In genomic region chr10:79422178-79422892, GRCh38 we compare ENCODE assay signal across 10 cellular contexts. TPM values are rescaled to one million over a fixed set of nuclear protein-coding genes. Genes with fewer than 3 reads are reported as not detected.
DNase-seq lines count a peak whose midpoint lies in the region; ATAC-seq and TF ChIP-seq lines count a peak whose summit lies in the region.
"Had no signal": no experiment of that assay in that cellular context is flagged by ENCODE, and none has a peak within 500 bp of the region (broad histone marks: within the 10 kb centered on the region; RNA-seq: fewer than 3 reads in every experiment).

No MANE protein-coding gene starts in this region.

- TF ChIP-seq CTCF in brain (conservative IDR thresholded peaks at IDR 0.05) (no peak), stomach (IDR thresholded peaks at IDR 0.05) (no peak)

- no peak for TF ChIP-seq POLR2A in stomach (IDR thresholded peaks at IDR 0.05)

- peak overlapping the region in 2 of 5 experiments; percentile 12 to 23 for H3K4me3 Mint-ChIP-seq in brain

- intact Hi-C loops in stomach (cut with DNase I; ENCODE audit: low total_unique reads) = no loop called here

- peak overlapping the region in 3 of 5 experiments; percentile 64 to 88 (median 77) for H3K27ac Mint-ChIP-seq in brain

- no peaks in the 10 kb centered on the region for H3K27me3 ChIP-seq in stomach

- DNase-seq in GM04504 (ENCODE audit: low read depth) (peak; percentile 92), hepatic stellate cell (ENCODE audit: low spot score) (peak; percentile 94), stomach (no peak), NCI-H1436 treated with DMSO at 0.1 percent for 48 hours (lab: John Stamatoyannopoulos, UW) (no peak), NK-92 (lab: John Stamatoyannopoulos, UW; ENCODE audit: unreplicated experiment) (no peak)
- no peak for DNase-seq in stimulated activated CD4-positive, alpha-beta T cell treated with anti-CD3 and anti-CD28 coated beads, Interleukin-4, amount 100 ng/mL, for 1 hour
- DNase-seq: NCI-H1417 had no signal

- H3K9me3 ChIP-seq in stomach = no peaks in the 10 kb centered on the region

- no peak for ATAC-seq in HG02885 (IDR thresholded peaks at IDR 0.05; ENCODE audit: poor library complexity, unreplicated experiment)

- 62 to 76% (median 69%) methylated on average over 9 of the region's 9 CpGs for WGBS in stomach, 5 donors

- H3K4me1 Mint-ChIP-seq in brain = peaks cover 52% of the 10 kb centered on the region

- peak overlapping the region; percentile 0 to 83 (median 73) for H3K27ac ChIP-seq in stomach
- H3K27ac ChIP-seq: epithelial cell of prostate had no signal

- peaks cover 2% of the 10 kb centered on the region for H3K27me3 Mint-ChIP-seq in brain

- peaks cover 30 to 93% (median 61%) of the 10 kb centered on the region in 4 donors for H3K4me1 ChIP-seq in stomach

- TF ChIP-seq EP300 in stomach (IDR thresholded peaks at IDR 0.05) = no peak

- H3K9me3 Mint-ChIP-seq in brain = peaks cover 0 to 5% (median 0%) of the 10 kb centered on the region in 5 experiments

- H3K36me3 Mint-ChIP-seq in brain = peaks cover 15% of the 10 kb centered on the region

- no peak overlapping the region for H3K4me3 ChIP-seq in stomach

- peaks cover 0 to 32% (median 23%) of the 10 kb centered on the region in 4 donors for H3K36me3 ChIP-seq in stomach

RNA-seq across cellular contexts. Expression of gene ZCCHC24, which starts 23.1 kb away (rescaled TPM):
- polyA plus RNA-seq in brain (ENCODE audit: insufficient read depth, low read depth, low replicate concordance) (38.1 TPM), stomach (10 to 100 TPM; 13.3 to 53.0 (median 45.3) TPM)
- total RNA-seq in stomach = 10 to 100 TPM in 4 of 5 donors, 1 to 10 TPM in 1; 9.7 to 60.3 (median 28.0) TPM

Comparison
In these comparisons a context has a peak if more than half of its experiments do, and no peak if none do; other contexts are left out.
1. DNase-seq: peak in GM04504 (single experiment) and hepatic stellate cell (single experiment); none in stomach (single experiment), NCI-H1436 treated with DMSO at 0.1 percent for 48 hours (single experiment), stimulated activated CD4-positive, alpha-beta T cell treated with anti-CD3 and anti-CD28 coated beads, Interleukin-4, amount 100 ng/mL, for 1 hour (single experiment) and NK-92 (single experiment).